In genomic region chr3:25831578-25831977, GRCh38 we compare ENCODE assay signal across 11 cellular contexts. TPM values are rescaled to one million over a fixed set of nuclear protein-coding genes. Genes with fewer than 3 reads are reported as not detected.
DNase-seq lines count a peak whose midpoint lies in the region; ATAC-seq and TF ChIP-seq lines count a peak whose summit lies in the region.
"Had no signal": no experiment of that assay in that cellular context is flagged by ENCODE, and none has a peak within 500 bp of the region (broad histone marks: within the 10 kb centered on the region; RNA-seq: fewer than 3 reads in every experiment).

No MANE protein-coding gene starts in this region.

- intact Hi-C loops in natural killer cell (cut with micrococcal nuclease), result no loop called here

- H3K9me3 Mint-ChIP-seq in natural killer cell, result no peaks in the 10 kb centered on the region
- peaks cover 0 to 6% (median 0%) of the 10 kb centered on the region in 9 donors for H3K9me3 Mint-ChIP-seq in naive thymus-derived CD8-positive, alpha-beta T cell

- H3K27ac Mint-ChIP-seq in natural killer cell, result no peak overlapping the region
- H3K27ac Mint-ChIP-seq in naive thymus-derived CD8-positive, alpha-beta T cell, result no peak overlapping the region
- H3K27ac Mint-ChIP-seq: activated naive CD4-positive, alpha-beta T cell treated with anti-CD3 and anti-CD28 coated beads, Interleukin-2, amount 50 U/mL, for 72 hours had no signal

- no peaks in the 10 kb centered on the region for H3K9me3 ChIP-seq in cardiac muscle cell (ENCODE audit: low read depth)
- peaks cover 0 to 7% of the 10 kb centered on the region in 2 donors for H3K9me3 ChIP-seq in right atrium auricular region
- H3K9me3 ChIP-seq: transverse colon had no signal

- no peak for TF ChIP-seq POLR2A in erythroblast (IDR thresholded peaks at IDR 0.05; ENCODE audit: low read length)

- ATAC-seq in natural killer cell, result no peak
- no peak for ATAC-seq in naive thymus-derived CD8-positive, alpha-beta T cell

- H3K4me1 ChIP-seq in cardiac muscle cell (ENCODE audit: low read depth), result no peaks in the 10 kb centered on the region
- H3K4me1 ChIP-seq in right atrium auricular region, result no peaks in the 10 kb centered on the region

- peak; percentile 41 to 55 for DNase-seq in cardiac muscle cell (ENCODE audit: low read depth in 1 of 2, low spot score in 1 of 2)
- DNase-seq in right atrium auricular region (ENCODE audit: low spot score), result no peak
- DNase-seq in NOMO-1 (lab: John Stamatoyannopoulos, UW; ENCODE audit: unreplicated experiment in 2 of 2), result peak; percentile 15 to 55
- DNase-seq in erythroblast (lab: John Stamatoyannopoulos, UW), result peak; percentile 15 to 20
- no peak for DNase-seq in stimulated activated CD8-positive, alpha-beta memory T cell treated with anti-CD3 and anti-CD28 coated beads, Interleukin-4, amount 100 ng/mL, for 48 hours
- no peak for DNase-seq in natural killer cell
- DNase-seq in naive thymus-derived CD8-positive, alpha-beta T cell, result no peak
- no peak for DNase-seq in effector CD4-positive, alpha-beta T cell
- DNase-seq: naive B cell, transverse colon had no signal

- H3K27me3 Mint-ChIP-seq in natural killer cell (ENCODE audit: low read depth in 2 of 2), result peaks cover 6 to 19% of the 10 kb centered on the region in 2 donors
- H3K27me3 Mint-ChIP-seq in naive thymus-derived CD8-positive, alpha-beta T cell, result peaks cover 0 to 9% (median 3%) of the 10 kb centered on the region in 5 donors
- H3K27me3 Mint-ChIP-seq: naive B cell had no signal

- H3K36me3 ChIP-seq in cardiac muscle cell (no peaks in the 10 kb centered on the region), right atrium auricular region (no peaks in the 10 kb centered on the region)
- H3K36me3 ChIP-seq: transverse colon had no signal

- H3K27ac ChIP-seq in cardiac muscle cell (no peak overlapping the region), right atrium auricular region (no peak overlapping the region)

- H3K4me1 Mint-ChIP-seq in natural killer cell, result no peaks in the 10 kb centered on the region
- H3K4me1 Mint-ChIP-seq in naive thymus-derived CD8-positive, alpha-beta T cell, result peaks cover 0 to 6% (median 3%) of the 10 kb centered on the region in 4 donors

- H3K4me3 ChIP-seq in cardiac muscle cell, result no peak overlapping the region
- H3K4me3 ChIP-seq in right atrium auricular region, result no peak overlapping the region
- H3K4me3 ChIP-seq: transverse colon had no signal

- POLR2A ChIA-PET in naive thymus-derived CD8-positive, alpha-beta T cell (lab: Charles Lee), result no interaction called here

- H3K27me3 ChIP-seq in cardiac muscle cell, result no peaks in the 10 kb centered on the region
- H3K27me3 ChIP-seq in right atrium auricular region, result no peaks in the 10 kb centered on the region
- H3K27me3 ChIP-seq: transverse colon had no signal

- H3K4me3 Mint-ChIP-seq in natural killer cell, result no peak overlapping the region
- H3K4me3 Mint-ChIP-seq in naive thymus-derived CD8-positive, alpha-beta T cell, result no peak overlapping the region
- H3K4me3 Mint-ChIP-seq: naive B cell had no signal

- H3K36me3 Mint-ChIP-seq in natural killer cell, result no peaks in the 10 kb centered on the region
- H3K36me3 Mint-ChIP-seq in naive thymus-derived CD8-positive, alpha-beta T cell, result peaks cover 0 to 4% (median 0%) of the 10 kb centered on the region in 3 donors
- H3K36me3 Mint-ChIP-seq: activated naive CD4-positive, alpha-beta T cell treated with anti-CD3 and anti-CD28 coated beads, Interleukin-2, amount 50 U/mL, for 72 hours; naive B cell had no signal

- TF ChIP-seq CTCF in cardiac muscle cell (IDR thresholded peaks at IDR 0.05; ENCODE audit: low read depth, low read length), result peak; percentile 47
- peak in 1 of 2 donors; percentile 22 for TF ChIP-seq CTCF in right atrium auricular region (IDR thresholded peaks at IDR 0.05)
- no peak for TF ChIP-seq CTCF in natural killer cell (IDR thresholded peaks at IDR 0.05)

RNA-seq across cellular contexts. Expression of gene OXSM, which starts 41.7 kb away (rescaled TPM):
- total RNA-seq in cardiac muscle cell, result 4.8 and 8.4 TPM in 2 replicates
- polyA plus RNA-seq in cardiac muscle cell, result 17.6 and 17.7 TPM in 2 replicates
- 10 to 100 TPM; 12.9 to 17.2 TPM for total RNA-seq in right atrium auricular region
- total RNA-seq in natural killer cell, result 10 to 100 TPM in 1 of 3 donors, 1 to 10 TPM in 2; 7.3 to 12.2 (median 8.6) TPM
- 10 to 100 TPM; 12.3 to 13.6 TPM for total RNA-seq in naive thymus-derived CD8-positive, alpha-beta T cell
- 10 to 100 TPM; 10.3 to 14.4 (median 11.4) TPM for polyA plus RNA-seq in naive thymus-derived CD8-positive, alpha-beta T cell

RNA-seq across cellular contexts. Expression of gene NGLY1, which starts 48.3 kb away (rescaled TPM):
- total RNA-seq in cardiac muscle cell (43.0 and 43.4 TPM in 2 replicates), right atrium auricular region (10 to 100 TPM; 20.2 to 21.8 TPM), natural killer cell (10 to 100 TPM; 63.0 to 93.5 (median 88.6) TPM)
- polyA plus RNA-seq in cardiac muscle cell, result 54.5 and 63.0 TPM in 2 replicates
- 10 to 100 TPM; 86.4 to 92.4 TPM for total RNA-seq in naive thymus-derived CD8-positive, alpha-beta T cell
- 10 to 100 TPM; 33.4 to 52.0 (median 33.9) TPM for polyA plus RNA-seq in naive thymus-derived CD8-positive, alpha-beta T cell

Comparison
In these comparisons a context has a peak if more than half of its experiments do, and no peak if none do; other contexts are left out.
1. DNase-seq: peak in cardiac muscle cell (2 of 2), NOMO-1 (2 of 2) and erythroblast (2 of 2); none in right atrium auricular region (single experiment), stimulated activated CD8-positive, alpha-beta memory T cell treated with anti-CD3 and anti-CD28 coated beads, Interleukin-4, amount 100 ng/mL, for 48 hours (single experiment), natural killer cell (single experiment), naive thymus-derived CD8-positive, alpha-beta T cell (0 of 10) and effector CD4-positive, alpha-beta T cell (single experiment).